1 cellular context compared by ENCODE assay signal in the genomic region with DNA sequence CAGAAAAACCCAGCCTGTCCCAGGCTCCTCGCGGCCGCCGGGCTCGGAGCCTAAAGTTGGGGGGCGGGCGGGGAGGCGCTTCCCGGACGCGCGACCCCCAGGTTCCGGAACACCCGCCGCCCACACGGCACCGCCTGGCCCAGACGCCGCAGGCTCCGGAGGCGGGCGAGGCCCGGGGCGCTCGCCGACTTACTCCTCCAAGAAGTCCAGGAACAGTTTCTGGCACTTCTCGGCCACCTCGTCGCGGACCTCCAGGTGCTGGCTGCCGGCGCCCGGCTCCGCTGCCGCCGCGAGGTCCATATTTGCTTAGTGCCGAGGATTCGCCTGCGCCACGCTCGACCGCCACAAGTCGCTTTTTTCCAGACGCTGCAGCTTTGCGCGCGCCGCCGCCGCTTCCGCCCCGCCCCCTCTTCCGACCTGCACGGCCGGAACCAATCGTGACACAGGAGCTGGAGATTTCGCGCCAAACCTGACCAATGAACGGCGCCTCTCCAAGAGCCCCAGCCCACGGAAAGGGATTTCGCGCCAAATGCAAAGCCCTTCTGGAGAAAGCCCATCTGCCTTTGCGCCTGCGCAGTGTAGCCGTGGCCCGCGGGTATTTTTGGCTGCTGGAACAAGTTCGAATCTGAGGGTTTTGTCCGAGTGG.
TF ChIP-seq lines count a peak whose summit lies in the region.

A gene (minus strand): TSS at position 378 of the 646 bp plus-strand sequence. CDS start 78 bp downstream, at position 300.

TF ChIP-seq in K562, 482 proteins besides CTCF, POLR2A, EP300 and RAD21 (continued from another document and continues in another):
- TF ChIP-seq, protein P1, sequence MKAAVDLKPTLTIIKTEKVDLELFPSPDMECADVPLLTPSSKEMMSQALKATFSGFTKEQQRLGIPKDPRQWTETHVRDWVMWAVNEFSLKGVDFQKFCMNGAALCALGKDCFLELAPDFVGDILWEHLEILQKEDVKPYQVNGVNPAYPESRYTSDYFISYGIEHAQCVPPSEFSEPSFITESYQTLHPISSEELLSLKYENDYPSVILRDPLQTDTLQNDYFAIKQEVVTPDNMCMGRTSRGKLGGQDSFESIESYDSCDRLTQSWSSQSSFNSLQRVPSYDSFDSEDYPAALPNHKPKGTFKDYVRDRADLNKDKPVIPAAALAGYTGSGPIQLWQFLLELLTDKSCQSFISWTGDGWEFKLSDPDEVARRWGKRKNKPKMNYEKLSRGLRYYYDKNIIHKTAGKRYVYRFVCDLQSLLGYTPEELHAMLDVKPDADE (conservative IDR thresholded peaks at IDR 0.05; ENCODE audit: control insufficient read depth, low read depth, low read length): peak; percentile 84
- TF ChIP-seq NFE2L1 (tag; IDR thresholded peaks at IDR 0.05; ENCODE audit: borderline replicate concordance, low read depth) (no peak), TAF15 (IDR thresholded peaks at IDR 0.05; ENCODE audit: low read depth, low read length) (no peak), SPI1 (IDR thresholded peaks at IDR 0.05; ENCODE audit: borderline replicate concordance, low read depth, low read length) (0 out of 2 replicates have a peak, but pooled peaks have one; percentile 2), PCBP1 (IDR thresholded peaks at IDR 0.05; ENCODE audit: low read depth, low read length, poor library complexity, severe bottlenecking) (peak; percentile 88), SAFB (IDR thresholded peaks at IDR 0.05; ENCODE audit: borderline replicate concordance, low read depth, low read length) (no peak), SMAD4 (CRISPR knock-in tag; conservative IDR thresholded peaks at IDR 0.05) (peak; percentile 48), SIN3B (IDR thresholded peaks at IDR 0.05; ENCODE audit: low read depth) (peak; percentile 74; the same call in 1 of the 2 replicates), SMAD3 (CRISPR knock-in tag; conservative IDR thresholded peaks at IDR 0.05) (0 out of 2 replicates have a peak, but pooled peaks have one; percentile 28), RB1 (IDR thresholded peaks at IDR 0.05; ENCODE audit: low read depth) (peak; percentile 100), HMGN3 (IDR thresholded peaks at IDR 0.05; ENCODE audit: borderline replicate concordance, extremely low read depth, insufficient read length, low read depth, low read length) (peak; percentile 43), STAT5A (IDR thresholded peaks at IDR 0.05; ENCODE audit: borderline replicate concordance, low read length) (no peak), ZNF75A (CRISPR knock-in tag; IDR thresholded peaks at IDR 0.05) (no peak), KLF10 (CRISPR knock-in tag; IDR thresholded peaks at IDR 0.05) (no peak), MBD2 (IDR thresholded peaks at IDR 0.05; ENCODE audit: borderline replicate concordance, low read depth) (peak; percentile 80), FIP1L1 (IDR thresholded peaks at IDR 0.05; ENCODE audit: low read depth, low read length, poor library complexity, severe bottlenecking) (peak; percentile 92), POLR2H (tag; IDR thresholded peaks at IDR 0.05; ENCODE audit: low read depth) (peak; percentile 71), RBM22 (IDR thresholded peaks at IDR 0.05; ENCODE audit: low read depth, low read length, poor library complexity, severe bottlenecking) (peak; percentile 83), ZC3H11A (IDR thresholded peaks at IDR 0.05; ENCODE audit: low read depth, low read length) (no peak), RBM15 (IDR thresholded peaks at IDR 0.05; ENCODE audit: insufficient read depth, low read length) (no peak), PHF8 (IDR thresholded peaks at IDR 0.05; ENCODE audit: borderline replicate concordance, low read length) (peak; percentile 86; the same call in 1 of the 2 replicates), U2AF2 (optimal IDR thresholded peaks at IDR 0.05; ENCODE audit: low read depth, low read length) (no peak), CXXC5 (CRISPR knock-in tag; IDR thresholded peaks at IDR 0.05) (peak; percentile 80), SUPT5H (IDR thresholded peaks at IDR 0.05) (peak; percentile 83), GABPA (tag; conservative IDR thresholded peaks at IDR 0.05; ENCODE audit: low read depth) (peak; percentile 73), GATAD2B (IDR thresholded peaks at IDR 0.05; ENCODE audit: borderline replicate concordance) (no peak), MYC (IDR thresholded peaks at IDR 0.05; ENCODE audit: low read depth, low read length) (peak; percentile 82), MYC (CRISPR knock-in tag; IDR thresholded peaks at IDR 0.05; ENCODE audit: borderline replicate concordance, low read depth) (no peak), TARDBP (IDR thresholded peaks at IDR 0.05) (no peak), NEUROD1 (IDR thresholded peaks at IDR 0.05; ENCODE audit: borderline replicate concordance, low read depth, low read length, partially characterized antibody) (peak; percentile 24), KDM5B (IDR thresholded peaks at IDR 0.05; ENCODE audit: insufficient replicate concordance, low read depth, low read length) (peak; percentile 42)
- TF ChIP-seq, protein P2, sequence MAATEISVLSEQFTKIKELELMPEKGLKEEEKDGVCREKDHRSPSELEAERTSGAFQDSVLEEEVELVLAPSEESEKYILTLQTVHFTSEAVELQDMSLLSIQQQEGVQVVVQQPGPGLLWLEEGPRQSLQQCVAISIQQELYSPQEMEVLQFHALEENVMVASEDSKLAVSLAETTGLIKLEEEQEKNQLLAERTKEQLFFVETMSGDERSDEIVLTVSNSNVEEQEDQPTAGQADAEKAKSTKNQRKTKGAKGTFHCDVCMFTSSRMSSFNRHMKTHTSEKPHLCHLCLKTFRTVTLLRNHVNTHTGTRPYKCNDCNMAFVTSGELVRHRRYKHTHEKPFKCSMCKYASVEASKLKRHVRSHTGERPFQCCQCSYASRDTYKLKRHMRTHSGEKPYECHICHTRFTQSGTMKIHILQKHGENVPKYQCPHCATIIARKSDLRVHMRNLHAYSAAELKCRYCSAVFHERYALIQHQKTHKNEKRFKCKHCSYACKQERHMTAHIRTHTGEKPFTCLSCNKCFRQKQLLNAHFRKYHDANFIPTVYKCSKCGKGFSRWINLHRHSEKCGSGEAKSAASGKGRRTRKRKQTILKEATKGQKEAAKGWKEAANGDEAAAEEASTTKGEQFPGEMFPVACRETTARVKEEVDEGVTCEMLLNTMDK (IDR thresholded peaks at IDR 0.05; ENCODE audit: borderline replicate concordance, insufficient read depth, low read depth, low read length, poor library complexity, severe bottlenecking): peak; percentile 28
- TF ChIP-seq, protein P3, sequence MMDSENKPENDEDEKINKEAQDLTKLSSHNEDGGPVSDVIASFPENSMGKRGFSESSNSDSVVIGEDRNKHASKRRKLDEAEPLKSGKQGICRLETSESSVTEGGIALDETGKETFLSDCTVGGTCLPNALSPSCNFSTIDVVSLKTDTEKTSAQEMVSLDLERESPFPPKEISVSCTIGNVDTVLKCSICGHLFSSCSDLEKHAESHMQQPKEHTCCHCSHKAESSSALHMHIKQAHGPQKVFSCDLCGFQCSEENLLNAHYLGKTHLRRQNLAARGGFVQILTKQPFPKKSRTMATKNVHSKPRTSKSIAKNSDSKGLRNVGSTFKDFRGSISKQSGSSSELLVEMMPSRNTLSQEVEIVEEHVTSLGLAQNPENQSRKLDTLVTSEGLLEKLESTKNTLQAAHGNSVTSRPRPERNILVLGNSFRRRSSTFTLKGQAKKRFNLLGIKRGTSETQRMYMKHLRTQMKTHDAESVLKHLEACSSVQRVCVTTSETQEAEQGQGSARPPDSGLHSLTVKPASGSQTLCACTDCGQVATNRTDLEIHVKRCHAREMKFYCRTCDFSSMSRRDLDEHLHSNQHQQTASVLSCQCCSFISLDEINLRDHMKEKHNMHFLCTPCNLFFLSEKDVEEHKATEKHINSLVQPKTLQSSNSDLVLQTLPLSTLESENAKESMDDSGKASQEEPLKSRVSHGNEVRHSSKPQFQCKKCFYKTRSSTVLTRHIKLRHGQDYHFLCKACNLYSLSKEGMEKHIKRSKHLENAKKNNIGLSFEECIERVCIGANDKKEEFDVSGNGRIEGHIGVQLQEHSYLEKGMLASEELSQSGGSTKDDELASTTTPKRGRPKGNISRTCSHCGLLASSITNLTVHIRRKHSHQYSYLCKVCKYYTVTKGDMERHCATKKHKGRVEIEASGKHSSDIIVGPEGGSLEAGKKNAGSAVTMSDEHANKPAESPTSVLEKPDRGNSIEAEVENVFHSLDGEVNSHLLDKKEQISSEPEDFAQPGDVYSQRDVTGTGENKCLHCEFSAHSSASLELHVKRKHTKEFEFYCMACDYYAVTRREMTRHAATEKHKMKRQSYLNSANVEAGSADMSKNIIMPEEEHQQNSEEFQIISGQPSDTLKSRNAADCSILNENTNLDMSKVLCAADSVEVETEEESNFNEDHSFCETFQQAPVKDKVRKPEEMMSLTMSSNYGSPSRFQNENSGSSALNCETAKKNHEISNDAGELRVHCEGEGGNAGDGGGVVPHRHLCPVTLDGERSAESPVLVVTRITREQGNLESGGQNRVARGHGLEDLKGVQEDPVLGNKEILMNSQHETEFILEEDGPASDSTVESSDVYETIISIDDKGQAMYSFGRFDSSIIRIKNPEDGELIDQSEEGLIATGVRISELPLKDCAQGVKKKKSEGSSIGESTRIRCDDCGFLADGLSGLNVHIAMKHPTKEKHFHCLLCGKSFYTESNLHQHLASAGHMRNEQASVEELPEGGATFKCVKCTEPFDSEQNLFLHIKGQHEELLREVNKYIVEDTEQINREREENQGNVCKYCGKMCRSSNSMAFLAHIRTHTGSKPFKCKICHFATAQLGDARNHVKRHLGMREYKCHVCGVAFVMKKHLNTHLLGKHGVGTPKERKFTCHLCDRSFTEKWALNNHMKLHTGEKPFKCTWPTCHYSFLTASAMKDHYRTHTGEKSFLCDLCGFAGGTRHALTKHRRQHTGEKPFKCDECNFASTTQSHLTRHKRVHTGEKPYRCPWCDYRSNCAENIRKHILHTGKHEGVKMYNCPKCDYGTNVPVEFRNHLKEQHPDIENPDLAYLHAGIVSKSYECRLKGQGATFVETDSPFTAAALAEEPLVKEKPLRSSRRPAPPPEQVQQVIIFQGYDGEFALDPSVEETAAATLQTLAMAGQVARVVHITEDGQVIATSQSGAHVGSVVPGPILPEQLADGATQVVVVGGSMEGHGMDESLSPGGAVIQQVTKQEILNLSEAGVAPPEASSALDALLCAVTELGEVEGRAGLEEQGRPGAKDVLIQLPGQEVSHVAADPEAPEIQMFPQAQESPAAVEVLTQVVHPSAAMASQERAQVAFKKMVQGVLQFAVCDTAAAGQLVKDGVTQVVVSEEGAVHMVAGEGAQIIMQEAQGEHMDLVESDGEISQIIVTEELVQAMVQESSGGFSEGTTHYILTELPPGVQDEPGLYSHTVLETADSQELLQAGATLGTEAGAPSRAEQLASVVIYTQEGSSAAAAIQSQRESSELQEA (IDR thresholded peaks at IDR 0.05; ENCODE audit: low read depth): no peak
- TF ChIP-seq, protein P4, sequence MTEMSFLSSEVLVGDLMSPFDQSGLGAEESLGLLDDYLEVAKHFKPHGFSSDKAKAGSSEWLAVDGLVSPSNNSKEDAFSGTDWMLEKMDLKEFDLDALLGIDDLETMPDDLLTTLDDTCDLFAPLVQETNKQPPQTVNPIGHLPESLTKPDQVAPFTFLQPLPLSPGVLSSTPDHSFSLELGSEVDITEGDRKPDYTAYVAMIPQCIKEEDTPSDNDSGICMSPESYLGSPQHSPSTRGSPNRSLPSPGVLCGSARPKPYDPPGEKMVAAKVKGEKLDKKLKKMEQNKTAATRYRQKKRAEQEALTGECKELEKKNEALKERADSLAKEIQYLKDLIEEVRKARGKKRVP (CRISPR knock-in tag; IDR thresholded peaks at IDR 0.05): no peak
- TF ChIP-seq, protein P5, sequence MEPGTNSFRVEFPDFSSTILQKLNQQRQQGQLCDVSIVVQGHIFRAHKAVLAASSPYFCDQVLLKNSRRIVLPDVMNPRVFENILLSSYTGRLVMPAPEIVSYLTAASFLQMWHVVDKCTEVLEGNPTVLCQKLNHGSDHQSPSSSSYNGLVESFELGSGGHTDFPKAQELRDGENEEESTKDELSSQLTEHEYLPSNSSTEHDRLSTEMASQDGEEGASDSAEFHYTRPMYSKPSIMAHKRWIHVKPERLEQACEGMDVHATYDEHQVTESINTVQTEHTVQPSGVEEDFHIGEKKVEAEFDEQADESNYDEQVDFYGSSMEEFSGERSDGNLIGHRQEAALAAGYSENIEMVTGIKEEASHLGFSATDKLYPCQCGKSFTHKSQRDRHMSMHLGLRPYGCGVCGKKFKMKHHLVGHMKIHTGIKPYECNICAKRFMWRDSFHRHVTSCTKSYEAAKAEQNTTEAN (CRISPR knock-in tag; IDR thresholded peaks at IDR 0.05): peak; percentile 43; the same call in 1 of the 2 replicates
- TF ChIP-seq, protein P6, sequence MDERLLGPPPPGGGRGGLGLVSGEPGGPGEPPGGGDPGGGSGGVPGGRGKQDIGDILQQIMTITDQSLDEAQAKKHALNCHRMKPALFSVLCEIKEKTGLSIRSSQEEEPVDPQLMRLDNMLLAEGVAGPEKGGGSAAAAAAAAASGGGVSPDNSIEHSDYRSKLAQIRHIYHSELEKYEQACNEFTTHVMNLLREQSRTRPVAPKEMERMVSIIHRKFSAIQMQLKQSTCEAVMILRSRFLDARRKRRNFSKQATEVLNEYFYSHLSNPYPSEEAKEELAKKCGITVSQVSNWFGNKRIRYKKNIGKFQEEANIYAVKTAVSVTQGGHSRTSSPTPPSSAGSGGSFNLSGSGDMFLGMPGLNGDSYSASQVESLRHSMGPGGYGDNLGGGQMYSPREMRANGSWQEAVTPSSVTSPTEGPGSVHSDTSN (CRISPR knock-in tag; IDR thresholded peaks at IDR 0.05; ENCODE audit: low read depth): no peak
- TF ChIP-seq, protein P6 (tag; conservative IDR thresholded peaks at IDR 0.05; ENCODE audit: low read depth): no peak
- TF ChIP-seq, protein P7, sequence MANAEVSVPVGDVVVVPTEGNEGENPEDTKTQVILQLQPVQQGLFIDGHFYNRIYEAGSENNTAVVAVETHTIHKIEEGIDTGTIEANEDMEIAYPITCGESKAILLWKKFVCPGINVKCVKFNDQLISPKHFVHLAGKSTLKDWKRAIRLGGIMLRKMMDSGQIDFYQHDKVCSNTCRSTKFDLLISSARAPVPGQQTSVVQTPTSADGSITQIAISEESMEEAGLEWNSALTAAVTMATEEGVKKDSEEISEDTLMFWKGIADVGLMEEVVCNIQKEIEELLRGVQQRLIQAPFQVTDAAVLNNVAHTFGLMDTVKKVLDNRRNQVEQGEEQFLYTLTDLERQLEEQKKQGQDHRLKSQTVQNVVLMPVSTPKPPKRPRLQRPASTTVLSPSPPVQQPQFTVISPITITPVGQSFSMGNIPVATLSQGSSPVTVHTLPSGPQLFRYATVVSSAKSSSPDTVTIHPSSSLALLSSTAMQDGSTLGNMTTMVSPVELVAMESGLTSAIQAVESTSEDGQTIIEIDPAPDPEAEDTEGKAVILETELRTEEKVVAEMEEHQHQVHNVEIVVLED (CRISPR knock-in tag; IDR thresholded peaks at IDR 0.05): peak; percentile 53; the same call in 1 of the 2 replicates
- TF ChIP-seq, protein P8, sequence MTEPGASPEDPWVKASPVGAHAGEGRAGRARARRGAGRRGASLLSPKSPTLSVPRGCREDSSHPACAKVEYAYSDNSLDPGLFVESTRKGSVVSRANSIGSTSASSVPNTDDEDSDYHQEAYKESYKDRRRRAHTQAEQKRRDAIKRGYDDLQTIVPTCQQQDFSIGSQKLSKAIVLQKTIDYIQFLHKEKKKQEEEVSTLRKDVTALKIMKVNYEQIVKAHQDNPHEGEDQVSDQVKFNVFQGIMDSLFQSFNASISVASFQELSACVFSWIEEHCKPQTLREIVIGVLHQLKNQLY (CRISPR knock-in tag; conservative IDR thresholded peaks at IDR 0.05): peak in 1 of 2 experiments; percentile 89; a peak in 1 of 4 replicates
